In the genomic region with DNA sequence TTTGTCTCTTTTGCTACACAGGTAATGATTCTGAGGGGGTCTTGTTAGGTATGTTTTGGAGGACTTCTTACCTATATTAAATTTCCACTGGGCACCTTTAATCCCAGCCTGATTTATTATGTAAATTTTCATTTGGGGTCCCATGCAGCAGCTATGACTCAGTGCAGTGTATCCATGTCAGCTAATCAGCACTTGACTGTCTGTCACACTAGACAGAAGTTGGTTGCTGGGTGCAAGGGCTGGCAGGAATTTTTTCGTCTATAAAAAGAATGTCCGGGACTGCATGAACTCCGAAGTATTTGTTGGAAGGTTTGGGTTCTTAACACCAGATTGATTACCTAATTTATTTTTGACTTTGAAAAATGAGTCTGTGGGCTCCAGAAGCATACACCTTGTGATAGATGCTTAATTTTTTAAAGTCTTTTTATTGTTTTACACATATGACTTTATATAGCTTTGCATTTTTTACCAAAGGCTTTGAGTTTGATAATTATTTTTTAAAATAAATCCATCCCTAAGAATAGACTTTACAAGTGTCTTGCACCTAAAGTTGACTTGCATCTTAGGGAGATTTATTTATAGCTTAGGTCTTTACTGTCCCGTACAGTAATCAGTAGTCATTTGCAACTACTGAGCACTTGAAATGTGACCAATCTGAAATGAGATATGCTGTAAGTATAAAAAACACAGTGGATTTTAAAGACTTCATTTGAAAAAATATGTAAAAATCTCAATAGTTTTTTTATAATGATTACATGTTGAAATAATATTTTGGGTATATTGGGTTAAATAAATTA, we compare ENCODE assay signal across 30 cellular contexts. TPM values are rescaled to one million over a fixed set of nuclear protein-coding genes. Genes with fewer than 3 reads are reported as not detected.
DNase-seq lines count a peak whose midpoint lies in the region; ATAC-seq, FAIRE-seq and TF ChIP-seq lines count a peak whose summit lies in the region.
"Had no signal": no experiment of that assay in that cellular context is flagged by ENCODE, and none has a peak within 500 bp of the region (broad histone marks: within the 10 kb centered on the region; RNA-seq: fewer than 3 reads in every experiment).

No MANE protein-coding gene starts in this region.

- no peaks in the 10 kb centered on the region for H3K79me2 ChIP-seq in SK-N-SH (ENCODE audit: insufficient read depth)
- H3K79me2 ChIP-seq: hepatocyte, parathyroid adenoma had no signal

- TF ChIP-seq EP300 in SK-N-SH (IDR thresholded peaks at IDR 0.05; ENCODE audit: borderline replicate concordance in 1 of 2, low read depth in 1 of 2, low read length in 1 of 2): no peak

- TF ChIP-seq RAD21 in SK-N-SH (IDR thresholded peaks at IDR 0.05; ENCODE audit: low read length): no peak

- TF ChIP-seq POLR2A in heart left ventricle (IDR thresholded peaks at IDR 0.05): no peak

- TF ChIP-seq CTCF in heart left ventricle (IDR thresholded peaks at IDR 0.05): no peak
- TF ChIP-seq CTCF in pancreas (IDR thresholded peaks at IDR 0.05): no peak
- TF ChIP-seq CTCF in SK-N-SH (IDR thresholded peaks at IDR 0.05): no peak

- POLR2A ChIA-PET in SK-N-SH (lab: Yijun Ruan, JAX): no interaction called here

- DNase-seq in Right ventricle myocardium inferior (ENCODE audit: missing footprints) (no peak), cardiac septum (ENCODE audit: low spot score) (no peak), heart left ventricle (peak in 2 of 5 donors; percentile 32 to 56), pancreas (no peak), SK-N-SH (no peak)
- DNase-seq in activated CD4-positive, alpha-beta T cell treated with anti-CD3 and anti-CD28 coated beads, Interleukin-2, amount 50 U/mL, for 48 hours: no peak
- DNase-seq: 8988T; activated CD4-positive, alpha-beta T cell treated with anti-CD3 and anti-CD28 coated beads for 1 hour; activated naive CD4-positive, alpha-beta T cell treated with Interleukin-2 at 50 U/mL for 16 hours; activated T-cell treated with anti-CD3 and anti-CD28 coated beads, Interleukin-2, amount 50 U/mL, for 24 hours; amniotic stem cell; CD8-positive, alpha-beta T cell; central memory CD4-positive, alpha-beta T cell; DMS153; GM23248; NCI-H1436 treated with DMSO at 0.1 percent for 48 hours; NCI-H2107; NCI-H510A; nephron progenitor cell; PC-3; SIG-M5; T-cell; trophoblast cell had no signal

- 43 to 57% (median 44%) methylated on average over 4 of the region's 4 CpGs for WGBS in heart left ventricle, 4 donors
- WGBS in pancreas, 2 donors: 43 to 53% methylated on average over 4 of the region's 4 CpGs
- 78% methylated on average over 4 of the region's 4 CpGs for WGBS in SK-N-SH (ENCODE audit: low lambda C conversion rate)

- no peaks in the 10 kb centered on the region for H4K20me1 ChIP-seq in SK-N-SH (ENCODE audit: insufficient read depth)

- peaks cover 0 to 48% (median 21%) of the 10 kb centered on the region in 12 donors for H3K4me1 ChIP-seq in heart left ventricle
- no peaks in the 10 kb centered on the region for H3K4me1 ChIP-seq in pancreas
- no peaks in the 10 kb centered on the region for H3K4me1 ChIP-seq in SK-N-SH (ENCODE audit: control insufficient read depth in 1 of 2, insufficient read depth in 2 of 2, low read depth in 1 of 2, low read length in 1 of 2)
- H3K4me1 ChIP-seq: parathyroid adenoma had no signal

- H2AFZ ChIP-seq in SK-N-SH (ENCODE audit: low read depth): no peak overlapping the region
- H2AFZ ChIP-seq: GM23248, hepatocyte, parathyroid adenoma had no signal

- intact Hi-C loops in Right ventricle myocardium inferior (cut with DNase I): loop anchor here (2.0 kb wide), 1 partner anchor 27 kb away; no protein-coding TSS in a partner anchor
- intact Hi-C loops in cardiac septum (cut with DNase I): loop anchor here (2.0 to 5.0 kb wide), 2 partner anchors 19 to 62 kb away; partner anchors contain the start of gene TBC1D1
- intact Hi-C loops in heart left ventricle (cut with DNase I): loop anchor here in 2 of 10 donors (5.0 kb wide), 1 partner anchor 67 kb away; no protein-coding TSS in a partner anchor
- intact Hi-C loops in pancreas (cut with DNase I): no loop called here

- ATAC-seq in Right ventricle myocardium inferior (peak; percentile 82), heart left ventricle (peak; percentile 84 to 90 (median 88)), pancreas (peak in 1 of 4 donors; percentile 33), HG02885 (IDR thresholded peaks at IDR 0.05; ENCODE audit: poor library complexity, unreplicated experiment) (no peak), HG03097 (IDR thresholded peaks at IDR 0.05; ENCODE audit: low FRiP score, unreplicated experiment) (no peak)
- ATAC-seq: CD8-positive, alpha-beta T cell; PC-3; T-cell had no signal

- H3K9me2 ChIP-seq in SK-N-SH: no peaks in the 10 kb centered on the region

- H3K27me3 ChIP-seq in heart left ventricle (no peaks in the 10 kb centered on the region), pancreas (no peaks in the 10 kb centered on the region), SK-N-SH (ENCODE audit: insufficient read depth) (peaks cover 18% of the 10 kb centered on the region; the same call in 1 of the 2 replicates)
- H3K27me3 ChIP-seq: hepatocyte had no signal

- CTCF ChIA-PET in SK-N-SH (lab: Yijun Ruan, JAX): no interaction called here

- no peaks in the 10 kb centered on the region for H3K9me3 ChIP-seq in heart left ventricle
- H3K9me3 ChIP-seq in pancreas: no peaks in the 10 kb centered on the region
- H3K9me3 ChIP-seq in SK-N-SH: no peaks in the 10 kb centered on the region

- H3K9ac ChIP-seq in SK-N-SH: no peak overlapping the region
- H3K9ac ChIP-seq: GM23248, KMS-11, parathyroid adenoma had no signal

- H3K27ac ChIP-seq in heart left ventricle (peak overlapping the region; percentile 73 to 90 (median 80)), pancreas (no peak overlapping the region), SK-N-SH (ENCODE audit: low read depth in 2 of 2, low read length in 1 of 2) (no peak overlapping the region)
- H3K27ac ChIP-seq: epithelial cell of prostate, GM23248, hepatocyte, KMS-11, parathyroid adenoma had no signal

- no peaks in the 10 kb centered on the region for H3F3A ChIP-seq in SK-N-SH (replicated peaks; ENCODE audit: insufficient read depth)

- H3K4me3 ChIP-seq in heart left ventricle (peak overlapping the region in 7 of 12 donors; percentile 1 to 33 (median 12)), pancreas (no peak overlapping the region), SK-N-SH (ENCODE audit: low read depth in 2 of 2, low read length in 1 of 2) (no peak overlapping the region)
- H3K4me3 ChIP-seq: GM23248, hepatocyte had no signal

- no peak overlapping the region for H3K4me2 ChIP-seq in SK-N-SH
- H3K4me2 ChIP-seq: hepatocyte, KMS-11 had no signal

- FAIRE-seq in pancreas (lab: Jason Lieb, UNC): peak; percentile 23

- H3K36me3 ChIP-seq in heart left ventricle (no peaks in the 10 kb centered on the region), pancreas (no peaks in the 10 kb centered on the region), SK-N-SH (replicated peaks in 1 of 2; ENCODE audit: control insufficient read depth in 1 of 2, insufficient read depth in 2 of 2, low read length in 1 of 2) (no peaks in the 10 kb centered on the region)

TF ChIP-seq in SK-N-SH, 30 proteins besides CTCF, POLR2A, EP300 and RAD21 (continues in another document):
- TF ChIP-seq TCF12 (IDR thresholded peaks at IDR 0.05): no peak
- TF ChIP-seq, protein P1, sequence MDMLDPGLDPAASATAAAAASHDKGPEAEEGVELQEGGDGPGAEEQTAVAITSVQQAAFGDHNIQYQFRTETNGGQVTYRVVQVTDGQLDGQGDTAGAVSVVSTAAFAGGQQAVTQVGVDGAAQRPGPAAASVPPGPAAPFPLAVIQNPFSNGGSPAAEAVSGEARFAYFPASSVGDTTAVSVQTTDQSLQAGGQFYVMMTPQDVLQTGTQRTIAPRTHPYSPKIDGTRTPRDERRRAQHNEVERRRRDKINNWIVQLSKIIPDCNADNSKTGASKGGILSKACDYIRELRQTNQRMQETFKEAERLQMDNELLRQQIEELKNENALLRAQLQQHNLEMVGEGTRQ (IDR thresholded peaks at IDR 0.05; ENCODE audit: borderline replicate concordance, low read depth, low read length): no peak
- TF ChIP-seq SMC3 (IDR thresholded peaks at IDR 0.05; ENCODE audit: low read depth, low read length): no peak
- no peak for TF ChIP-seq MXI1 (IDR thresholded peaks at IDR 0.05; ENCODE audit: low read depth, low read length)
- TF ChIP-seq PBX3 (IDR thresholded peaks at IDR 0.05): no peak
- TF ChIP-seq CHD2 (IDR thresholded peaks at IDR 0.05; ENCODE audit: low read length, partially characterized antibody): no peak
- no peak for TF ChIP-seq POLR2AphosphoS5 (IDR thresholded peaks at IDR 0.05; ENCODE audit: low read depth, low read length)
- no peak for TF ChIP-seq TEAD4 (IDR thresholded peaks at IDR 0.05; ENCODE audit: borderline replicate concordance, insufficient read depth)
- no peak for TF ChIP-seq TAF1 (IDR thresholded peaks at IDR 0.05; ENCODE audit: borderline replicate concordance, low read depth, low read length)
- no peak for TF ChIP-seq FOXM1 (IDR thresholded peaks at IDR 0.05; ENCODE audit: low read depth)

RNA-seq across cellular contexts. Expression of gene TBC1D1, which starts 19.0 kb away (rescaled TPM):
- total RNA-seq in Right ventricle myocardium inferior: 131 TPM
- total RNA-seq in cardiac septum: 128 TPM
- total RNA-seq in heart left ventricle: 100 to 1,000 TPM in 6 of 9 donors, 10 to 100 TPM in 3; 81.7 to 269 (median 140) TPM
- 100 to 1,000 TPM in 1 of 2 donors, 10 to 100 TPM in 1; 92.3 to 184 TPM for polyA plus RNA-seq in heart left ventricle
- total RNA-seq in pancreas: 10 to 100 TPM; 16.2 to 41.0 (median 28.3) TPM
- polyA plus RNA-seq in pancreas: 10 to 100 TPM; 22.1 to 23.2 TPM
- polyA plus RNA-seq in SK-N-SH (2012; rRNA removed): 20.3 and 29.8 TPM in 2 replicates
- 19.5 and 22.9 TPM in 2 replicates for polyA plus RNA-seq in SK-N-SH (2012; cell fraction: cytosol; rRNA removed)
- polyA plus RNA-seq in SK-N-SH (2012; cell fraction: nucleus; rRNA removed): 25.6 and 30.5 TPM in 2 replicates

RNA-seq across cellular contexts. Expression of gene PTTG2, which starts 50.3 kb away (rescaled TPM):
- total RNA-seq in Right ventricle myocardium inferior (0.38 TPM), cardiac septum (1.1 TPM), heart left ventricle (1 to 10 TPM in 4 of 9 donors, under 1 TPM in 2, not detected in 3; 0.48 to 2.3 (median 1.0) TPM), pancreas (under 1 TPM in 5 of 6 donors, not detected in 1; 0.31 to 0.94 (median 0.79) TPM)
- polyA plus RNA-seq in heart left ventricle (1 to 10 TPM in 1 of 2 donors, under 1 TPM in 1; 0.88 to 1.2 TPM), pancreas (under 1 TPM; 0.30 to 0.38 TPM), SK-N-SH (2012; rRNA removed) (not detected in 2 replicates)
- polyA plus RNA-seq in SK-N-SH (2012; cell fraction: cytosol; rRNA removed): not detected in 2 replicates
- not detected in 2 replicates for polyA plus RNA-seq in SK-N-SH (2012; cell fraction: nucleus; rRNA removed)
- total RNA-seq: GM23248, hepatocyte, lower leg skin, PC-3 had no signal
- polyA plus RNA-seq: GM23248, hepatocyte had no signal

Comparison
In these comparisons a context has a peak if more than half of its experiments do, and no peak if none do; other contexts are left out.
1. ATAC-seq: peak in Right ventricle myocardium inferior (single experiment) and heart left ventricle (4 of 4); none in HG02885 (single experiment) and HG03097 (single experiment).
2. H3K27ac ChIP-seq: peak in heart left ventricle (12 of 12); none in pancreas (0 of 4) and SK-N-SH (0 of 2).
3. H3K4me3 ChIP-seq: peak in heart left ventricle (7 of 12); none in pancreas (0 of 4) and SK-N-SH (0 of 2).
4. intact Hi-C loops: an anchor here in Right ventricle myocardium inferior (2.0 kb wide) and cardiac septum (2.0 to 5.0 kb wide); none called in pancreas.